Comparison of ENCODE assay signal across 27 cellular contexts in genomic region chr12:124844411-124845397, GRCh38. TPM values are rescaled to one million over a fixed set of nuclear protein-coding genes. Genes with fewer than 3 reads are reported as not detected.
A peak's percentile ranks its signal among the peaks of the same experiment; 100 is the strongest.
DNase-seq lines count a peak whose midpoint lies in the region; ATAC-seq and TF ChIP-seq lines count a peak whose summit lies in the region.
"Had no signal": no experiment of that assay in that cellular context is flagged by ENCODE, and none has a peak within 500 bp of the region (broad histone marks: within the 10 kb centered on the region; RNA-seq: fewer than 3 reads in every experiment).

No MANE protein-coding gene starts in this region.

- peaks cover 8% of the 10 kb centered on the region for H4K20me1 ChIP-seq in neural progenitor cell (ENCODE audit: low read depth)

- intact Hi-C loops in right cardiac atrium (cut with DNase I) (no loop called here), left ventricle myocardium inferior (cut with micrococcal nuclease) (no loop called here)

- H3K4me1 Mint-ChIP-seq in brain (peaks cover 67% of the 10 kb centered on the region), neural progenitor cell (peaks cover 46% of the 10 kb centered on the region)
- H3K4me1 Mint-ChIP-seq: CD8-positive, alpha-beta memory T cell had no signal

- ATAC-seq in right cardiac atrium: no peak
- ATAC-seq in GM19035 (IDR thresholded peaks at IDR 0.05; ENCODE audit: unreplicated experiment): no peak
- ATAC-seq: HCT116, Right ventricle myocardium inferior had no signal

- 91% methylated on average over 37 of the region's 37 CpGs for WGBS in right cardiac atrium

- no peak overlapping the region for H2AFZ ChIP-seq in neural progenitor cell (replicated peaks)
- H2AFZ ChIP-seq: GM23248, PC-9 had no signal

- H3K4me3 Mint-ChIP-seq in brain (no peak overlapping the region), neural progenitor cell (no peak overlapping the region)
- H3K4me3 Mint-ChIP-seq: CD14-positive monocyte; CD8-positive, alpha-beta memory T cell had no signal

- H3F3A ChIP-seq in neural progenitor cell (ENCODE audit: low read depth): no peaks in the 10 kb centered on the region

- DNase-seq in right cardiac atrium (peak in 2 of 3 donors; percentile 29 to 32), left ventricle myocardium inferior (no peak), neural progenitor cell (ENCODE audit: low spot score) (peak; percentile 82), AG20443 (ENCODE audit: low spot score) (no peak), HCEC 1CT (no peak), NCI-H2107 treated with DMSO at 0.1 percent for 48 hours (lab: John Stamatoyannopoulos, UW; ENCODE audit: unreplicated experiment) (no peak)
- DNase-seq: BE2C; Calu3; CD8-positive, alpha-beta memory T cell; DND-41; GM23248; NCI-H1048; NCI-H1417 treated with DMSO at 0.1 percent for 48 hours; NCI-H1694 treated with DMSO at 0.1 percent for 48 hours; NCI-H2081; NCI-H2171 treated with DMSO at 0.1 percent for 48 hours; NCI-H446; NCI-H524 treated with DMSO at 0.1 percent for 48 hours; NCI-H774; PC-9; SJCRH30 had no signal

- H3K36me3 Mint-ChIP-seq in brain (peaks cover 13% of the 10 kb centered on the region), neural progenitor cell (peaks cover 6% of the 10 kb centered on the region)
- H3K36me3 Mint-ChIP-seq: CD8-positive, alpha-beta memory T cell had no signal

- H3K27me3 Mint-ChIP-seq in brain: peaks cover 6% of the 10 kb centered on the region
- no peaks in the 10 kb centered on the region for H3K27me3 Mint-ChIP-seq in neural progenitor cell (ENCODE audit: insufficient read depth, low read depth)

- H3K4me3 ChIP-seq in right cardiac atrium (ENCODE audit: low read length): no peak overlapping the region
- no peak overlapping the region for H3K4me3 ChIP-seq in left ventricle myocardium inferior
- no peak overlapping the region for H3K4me3 ChIP-seq in neural progenitor cell
- H3K4me3 ChIP-seq: GM23248, PC-9, SJCRH30 had no signal

- TF ChIP-seq CTCF in left ventricle myocardium inferior (IDR thresholded peaks at IDR 0.05; ENCODE audit: borderline replicate concordance) (no peak), brain (conservative IDR thresholded peaks at IDR 0.05) (no peak), neural progenitor cell (IDR thresholded peaks at IDR 0.05) (no peak)

- peaks cover 19% of the 10 kb centered on the region for H3K4me1 ChIP-seq in right cardiac atrium (ENCODE audit: control insufficient read depth, insufficient read depth, low read length)
- peaks cover 52% of the 10 kb centered on the region for H3K4me1 ChIP-seq in left ventricle myocardium inferior
- peaks cover 32% of the 10 kb centered on the region for H3K4me1 ChIP-seq in neural progenitor cell
- H3K4me1 ChIP-seq: SJCRH30 had no signal

- H3K9me3 Mint-ChIP-seq in brain (peaks cover 0 to 6% (median 0%) of the 10 kb centered on the region in 5 experiments), neural progenitor cell (peaks cover 2% of the 10 kb centered on the region)
- H3K9me3 Mint-ChIP-seq: CD8-positive, alpha-beta memory T cell had no signal

- H3K27ac Mint-ChIP-seq in brain: peak overlapping the region in 4 of 5 experiments; percentile 10 to 92 (median 28)
- H3K27ac Mint-ChIP-seq in neural progenitor cell: peak overlapping the region; percentile 53
- H3K27ac Mint-ChIP-seq: CD8-positive, alpha-beta memory T cell had no signal

- peak overlapping the region; percentile 24 for H3K4me2 ChIP-seq in neural progenitor cell
- H3K4me2 ChIP-seq: PC-9 had no signal

- H3K9me3 ChIP-seq in right cardiac atrium (ENCODE audit: control insufficient read depth, low read length): no peaks in the 10 kb centered on the region
- no peaks in the 10 kb centered on the region for H3K9me3 ChIP-seq in left ventricle myocardium inferior (replicated peaks)
- H3K9me3 ChIP-seq in neural progenitor cell (ENCODE audit: low read depth): no peaks in the 10 kb centered on the region
- H3K9me3 ChIP-seq: BE2C, SJCRH30 had no signal

- H3K79me2 ChIP-seq in neural progenitor cell (ENCODE audit: low read depth): no peaks in the 10 kb centered on the region

- H3K9ac ChIP-seq in neural progenitor cell: no peak overlapping the region
- H3K9ac ChIP-seq: GM23248 had no signal

- no peak overlapping the region for H3K27ac ChIP-seq in right cardiac atrium (ENCODE audit: low read length)
- H3K27ac ChIP-seq in left ventricle myocardium inferior (replicated peaks): no peak overlapping the region
- H3K27ac ChIP-seq in neural progenitor cell: no peak overlapping the region
- H3K27ac ChIP-seq: GM23248, HL-60, PC-9, SJCRH30 had no signal

- H3K27me3 ChIP-seq in right cardiac atrium (ENCODE audit: control insufficient read depth, insufficient read depth) (no peaks in the 10 kb centered on the region), left ventricle myocardium inferior (ENCODE audit: low read depth) (no peaks in the 10 kb centered on the region), neural progenitor cell (no peaks in the 10 kb centered on the region)
- H3K27me3 ChIP-seq: BE2C, SJCRH30 had no signal

- H3K36me3 ChIP-seq in left ventricle myocardium inferior: no peaks in the 10 kb centered on the region
- H3K36me3 ChIP-seq in neural progenitor cell: no peaks in the 10 kb centered on the region
- H3K36me3 ChIP-seq: SJCRH30 had no signal

RNA-seq across cellular contexts. Expression of gene SCARB1, which starts 19.0 kb away (rescaled TPM):
- 10 to 100 TPM; 15.7 to 22.9 (median 20.0) TPM for total RNA-seq in right cardiac atrium
- polyA plus RNA-seq in right cardiac atrium: 17.0 TPM
- 11.1 TPM for total RNA-seq in left ventricle myocardium inferior
- 44.7 TPM for polyA plus RNA-seq in brain (ENCODE audit: insufficient read depth, low read depth, low replicate concordance)
- total RNA-seq in neural progenitor cell (ENCODE audit: low replicate concordance): 4.3 and 7.8 TPM in 2 replicates

Comparison
In these comparisons a context has a peak if more than half of its experiments do, and no peak if none do; other contexts are left out.
1. DNase-seq: peak in right cardiac atrium (2 of 3) and neural progenitor cell (single experiment); none in left ventricle myocardium inferior (single experiment), AG20443 (single experiment), HCEC 1CT (single experiment) and NCI-H2107 treated with DMSO at 0.1 percent for 48 hours (single experiment).